ENCODE assay signal across 9 cellular contexts in genomic region chr2:178761759-178762371, GRCh38. TPM values are rescaled to one million over a fixed set of nuclear protein-coding genes. Genes with fewer than 3 reads are reported as not detected.
DNase-seq lines count a peak whose midpoint lies in the region; ATAC-seq and TF ChIP-seq lines count a peak whose summit lies in the region.
"Had no signal": no experiment of that assay in that cellular context is flagged by ENCODE, and none has a peak within 500 bp of the region (broad histone marks: within the 10 kb centered on the region; RNA-seq: fewer than 3 reads in every experiment).

No MANE protein-coding gene starts in this region.

- POLR2A ChIA-PET in activated CD8-positive, alpha-beta T cell treated with anti-CD3 and anti-CD28 coated beads, Interleukin-2, amount 10 ng/mL, durations not matched to agents 7 days and 5 days (lab: Charles Lee), result no interaction called here

- H3K4me3 Mint-ChIP-seq in activated CD8-positive, alpha-beta T cell treated with anti-CD3 and anti-CD28 coated beads, Interleukin-2, amount 10 ng/mL, durations not matched to agents 7 days and 5 days, result no peak overlapping the region
- H3K4me3 Mint-ChIP-seq in stimulated activated effector memory CD8-positive, alpha-beta T cell treated with anti-CD3 and anti-CD28 coated beads, Interleukin-12 subunit alpha, Interleukin-12 subunit beta, amount 100 ng/mL, for 72 hours, result no peak overlapping the region
- H3K4me3 Mint-ChIP-seq in stimulated activated memory B cell treated with anti-CD40 and anti-IgM and Interleukin-4, amounts not matched to agents 10 μg/mL and 1 μg/mL and 100 μg/mL, for 72 hours, result no peak overlapping the region

- H3K27me3 Mint-ChIP-seq in activated CD8-positive, alpha-beta T cell treated with anti-CD3 and anti-CD28 coated beads, Interleukin-2, amount 10 ng/mL, durations not matched to agents 7 days and 5 days (ENCODE audit: low read depth), result no peaks in the 10 kb centered on the region
- no peaks in the 10 kb centered on the region for H3K27me3 Mint-ChIP-seq in stimulated activated memory B cell treated with anti-CD40 and anti-IgM and Interleukin-4, amounts not matched to agents 10 μg/mL and 1 μg/mL and 100 μg/mL, for 72 hours

- peak; percentile 76 for TF ChIP-seq CTCF in GM12865 (IDR thresholded peaks at IDR 0.05; ENCODE audit: insufficient read depth, low read depth, low read length, missing control alignments)

- DNase-seq in AG20443 (ENCODE audit: low spot score) (peak; percentile 24), GM12865 (ENCODE audit: low read depth) (peak; percentile 74), NCI-H2107 (lab: John Stamatoyannopoulos, UW) (peak; percentile 13), iPS DF 6.9 (ENCODE audit: low read depth, low spot score) (peak; percentile 13)
- peak; percentile 56 for DNase-seq in activated CD8-positive, alpha-beta T cell treated with anti-CD3 and anti-CD28 coated beads, Interleukin-2, amount 10 ng/mL, durations not matched to agents 7 days and 5 days
- DNase-seq in stimulated activated effector memory CD8-positive, alpha-beta T cell treated with anti-CD3 and anti-CD28 coated beads, Interleukin-12 subunit alpha, Interleukin-12 subunit beta, amount 100 ng/mL, for 72 hours (ENCODE audit: low spot score in 2 of 2), result no peak

- CTCF ChIA-PET in activated CD8-positive, alpha-beta T cell treated with anti-CD3 and anti-CD28 coated beads, Interleukin-2, amount 10 ng/mL, durations not matched to agents 7 days and 5 days (lab: Charles Lee), result interaction anchor here (0.6 to 1.6 kb wide), 37 partner anchors 8 to 679 kb away, joined by 3 to 17 read pairs (median 3); partner anchors contain the start of gene TTN

- no peak overlapping the region for H3K27ac Mint-ChIP-seq in activated CD8-positive, alpha-beta T cell treated with anti-CD3 and anti-CD28 coated beads, Interleukin-2, amount 10 ng/mL, durations not matched to agents 7 days and 5 days
- H3K27ac Mint-ChIP-seq in stimulated activated effector memory CD8-positive, alpha-beta T cell treated with anti-CD3 and anti-CD28 coated beads, Interleukin-12 subunit alpha, Interleukin-12 subunit beta, amount 100 ng/mL, for 72 hours, result no peak overlapping the region
- H3K27ac Mint-ChIP-seq in stimulated activated memory B cell treated with anti-CD40 and anti-IgM and Interleukin-4, amounts not matched to agents 10 μg/mL and 1 μg/mL and 100 μg/mL, for 72 hours, result no peak overlapping the region

- H3K27me3 ChIP-seq in iPS DF 6.9 (ENCODE audit: control insufficient read depth, insufficient read depth, low read length), result no peaks in the 10 kb centered on the region
- H3K27me3 ChIP-seq: SJSA1 had no signal

- peaks cover 2% of the 10 kb centered on the region for H3K4me1 Mint-ChIP-seq in activated CD8-positive, alpha-beta T cell treated with anti-CD3 and anti-CD28 coated beads, Interleukin-2, amount 10 ng/mL, durations not matched to agents 7 days and 5 days (ENCODE audit: low read depth)
- H3K4me1 Mint-ChIP-seq in stimulated activated effector memory CD8-positive, alpha-beta T cell treated with anti-CD3 and anti-CD28 coated beads, Interleukin-12 subunit alpha, Interleukin-12 subunit beta, amount 100 ng/mL, for 72 hours, result no peaks in the 10 kb centered on the region
- no peaks in the 10 kb centered on the region for H3K4me1 Mint-ChIP-seq in stimulated activated memory B cell treated with anti-CD40 and anti-IgM and Interleukin-4, amounts not matched to agents 10 μg/mL and 1 μg/mL and 100 μg/mL, for 72 hours

- H3K9me3 Mint-ChIP-seq in activated CD8-positive, alpha-beta T cell treated with anti-CD3 and anti-CD28 coated beads, Interleukin-2, amount 10 ng/mL, durations not matched to agents 7 days and 5 days (ENCODE audit: insufficient read depth), result no peaks in the 10 kb centered on the region
- H3K9me3 Mint-ChIP-seq in stimulated activated effector memory CD8-positive, alpha-beta T cell treated with anti-CD3 and anti-CD28 coated beads, Interleukin-12 subunit alpha, Interleukin-12 subunit beta, amount 100 ng/mL, for 72 hours, result no peaks in the 10 kb centered on the region
- no peaks in the 10 kb centered on the region for H3K9me3 Mint-ChIP-seq in stimulated activated memory B cell treated with anti-CD40 and anti-IgM and Interleukin-4, amounts not matched to agents 10 μg/mL and 1 μg/mL and 100 μg/mL, for 72 hours

- peak; percentile 77 for ATAC-seq in HG02870 (IDR thresholded peaks at IDR 0.05; ENCODE audit: unreplicated experiment)
- ATAC-seq in activated CD8-positive, alpha-beta T cell treated with anti-CD3 and anti-CD28 coated beads, Interleukin-2, amount 10 ng/mL, durations not matched to agents 7 days and 5 days, result peak; percentile 39
- ATAC-seq in stimulated activated effector memory CD8-positive, alpha-beta T cell treated with anti-CD3 and anti-CD28 coated beads, Interleukin-12 subunit alpha, Interleukin-12 subunit beta, amount 100 ng/mL, for 72 hours, result peak; percentile 50
- ATAC-seq in stimulated activated memory B cell treated with anti-CD40 and anti-IgM and Interleukin-4, amounts not matched to agents 10 μg/mL and 1 μg/mL and 100 μg/mL, for 72 hours, result no peak

- no CpG with 5 or more reads among the region's 2 CpGs for WGBS in iPS DF 6.9 (ENCODE audit: insufficient coverage, insufficient read length)

- H3K4me3 ChIP-seq in GM12865 (ENCODE audit: low read depth, low read length) (no peak overlapping the region), iPS DF 6.9 (ENCODE audit: low read length) (no peak overlapping the region)
- H3K4me3 ChIP-seq: SJSA1 had no signal

- H3K27ac ChIP-seq in iPS DF 6.9 (ENCODE audit: low read length), result no peak overlapping the region
- H3K27ac ChIP-seq: SJSA1 had no signal

- no peaks in the 10 kb centered on the region for H3K4me1 ChIP-seq in iPS DF 6.9 (ENCODE audit: control insufficient read depth, insufficient read depth, low read length)

- no peaks in the 10 kb centered on the region for H3K36me3 Mint-ChIP-seq in activated CD8-positive, alpha-beta T cell treated with anti-CD3 and anti-CD28 coated beads, Interleukin-2, amount 10 ng/mL, durations not matched to agents 7 days and 5 days (ENCODE audit: low read depth)
- no peaks in the 10 kb centered on the region for H3K36me3 Mint-ChIP-seq in stimulated activated effector memory CD8-positive, alpha-beta T cell treated with anti-CD3 and anti-CD28 coated beads, Interleukin-12 subunit alpha, Interleukin-12 subunit beta, amount 100 ng/mL, for 72 hours
- H3K36me3 Mint-ChIP-seq in stimulated activated memory B cell treated with anti-CD40 and anti-IgM and Interleukin-4, amounts not matched to agents 10 μg/mL and 1 μg/mL and 100 μg/mL, for 72 hours, result peaks cover 20% of the 10 kb centered on the region

- no peaks in the 10 kb centered on the region for H3K36me3 ChIP-seq in iPS DF 6.9 (ENCODE audit: control insufficient read depth, insufficient read depth, low read length)
- H3K36me3 ChIP-seq: SJSA1 had no signal

- H3K9me3 ChIP-seq in iPS DF 6.9 (ENCODE audit: control insufficient read depth, insufficient read depth, low read length), result no peaks in the 10 kb centered on the region
- H3K9me3 ChIP-seq: SJSA1 had no signal

RNA-seq across cellular contexts. Expression of gene TTN, which starts 45.4 kb away (rescaled TPM):
- total RNA-seq in activated CD8-positive, alpha-beta T cell treated with anti-CD3 and anti-CD28 coated beads, Interleukin-2, amount 10 ng/mL, durations not matched to agents 7 days and 5 days, result 10 to 100 TPM; 11.4 to 12.8 TPM

Comparison
In these comparisons a context has a peak if more than half of its experiments do, and no peak if none do; other contexts are left out.
1. DNase-seq: peak in AG20443 (single experiment), GM12865 (single experiment), NCI-H2107 (single experiment), activated CD8-positive, alpha-beta T cell treated with anti-CD3 and anti-CD28 coated beads, Interleukin-2, amount 10 ng/mL, durations not matched to agents 7 days and 5 days (single experiment) and iPS DF 6.9 (single experiment); none in stimulated activated effector memory CD8-positive, alpha-beta T cell treated with anti-CD3 and anti-CD28 coated beads, Interleukin-12 subunit alpha, Interleukin-12 subunit beta, amount 100 ng/mL, for 72 hours (0 of 2).